30 cellular contexts compared by ENCODE assay signal in the genomic region with DNA sequence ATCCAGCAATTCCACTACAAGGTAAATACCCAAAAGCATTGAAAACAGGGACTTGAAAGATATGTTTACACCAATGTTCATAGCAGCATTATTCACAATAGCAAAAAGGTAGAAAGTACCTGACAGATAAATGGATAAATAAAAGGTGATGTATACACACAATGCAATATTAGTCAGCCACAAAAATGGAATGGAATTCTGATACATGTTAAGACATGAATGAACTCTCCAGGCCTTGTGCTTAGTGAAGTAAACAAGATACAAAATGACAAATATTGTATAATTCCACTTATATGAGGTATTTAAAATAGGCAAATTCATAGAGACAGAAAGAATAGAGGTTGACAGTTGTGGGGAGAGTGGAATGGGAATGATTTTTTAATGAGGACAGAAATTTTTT.
"Had no signal": no experiment of that assay in that cellular context is flagged by ENCODE, and none has a peak within 500 bp of the region (broad histone marks: within the 10 kb centered on the region; RNA-seq: fewer than 3 reads in every experiment).

No MANE protein-coding gene starts in this region.

- H3K4me3 Mint-ChIP-seq: immature natural killer cell; naive thymus-derived CD4-positive, alpha-beta T cell; natural killer cell treated with Interleukin-12 subunit alpha and Interleukin-12 subunit beta and Interleukin-15 and Interleukin-18, amount 100 ng/mL, for 72 hours; stimulated activated naive CD8-positive, alpha-beta T cell treated with anti-CD3 and anti-CD28 coated beads, Interleukin-15, Interleukin-2, amounts not matched to agents 100 ng/mL and 50 ng/mL, for 24 hours had no signal

- H3K9me3 ChIP-seq: lower lobe of right lung, mucosa of descending colon, ovary, suprapubic skin, thoracic aorta, tibial artery, upper lobe of right lung had no signal

- DNase-seq: hypothalamus; immature natural killer cell; islet precursor cell; kidney glomerular epithelial cell; left cardiac atrium; left ventricle myocardium superior; lower lobe of right lung; mesendoderm; midbrain; mucosa of descending colon; naive thymus-derived CD4-positive, alpha-beta T cell; ovary; right cardiac atrium; stimulated activated CD4-positive, alpha-beta T cell treated with anti-CD3 and anti-CD28 coated beads, Interleukin-12 subunit alpha, Interleukin-12 subunit beta, amount 100 ng/mL, for 4 hours; stimulated activated CD4-positive, alpha-beta T cell treated with anti-CD3 and anti-CD28 coated beads, Interleukin-15, amount 100 ng/mL, for 24 hours; stimulated activated CD4-positive, alpha-beta T cell treated with anti-CD3 and anti-CD28 coated beads, Interleukin-2, amount 100 ng/mL, for 24 hours; stimulated activated CD4-positive, alpha-beta T cell treated with anti-CD3 and anti-CD28 coated beads, Interleukin-4, amount 100 ng/mL, for 1 hour; stimulated activated naive CD4-positive, alpha-beta T cell; tibial artery; trophoblast cell; upper lobe of right lung had no signal

- H3K27me3 ChIP-seq: ovary, suprapubic skin, tibial artery, upper lobe of right lung had no signal

- H3K4me1 Mint-ChIP-seq: immature natural killer cell; naive thymus-derived CD4-positive, alpha-beta T cell had no signal

- FAIRE-seq: urothelium cell line had no signal

- H3K4me3 ChIP-seq: lower lobe of right lung, mucosa of descending colon, ovary, skin epidermis, suprapubic skin, thoracic aorta, tibial artery, upper lobe of right lung had no signal

- H3K27ac Mint-ChIP-seq: immature natural killer cell; naive thymus-derived CD4-positive, alpha-beta T cell; natural killer cell treated with Interleukin-12 subunit alpha and Interleukin-12 subunit beta and Interleukin-15 and Interleukin-18, amount 100 ng/mL, for 72 hours; progenitor cell of endocrine pancreas; stimulated activated naive CD8-positive, alpha-beta T cell treated with anti-CD3 and anti-CD28 coated beads, Interleukin-15, Interleukin-2, amounts not matched to agents 100 ng/mL and 50 ng/mL, for 24 hours had no signal

- H3K36me3 ChIP-seq: lower lobe of right lung, ovary, suprapubic skin, thoracic aorta, tibial artery, upper lobe of right lung had no signal

- H3K27me3 Mint-ChIP-seq: natural killer cell treated with Interleukin-12 subunit alpha and Interleukin-12 subunit beta and Interleukin-15 and Interleukin-18, amount 100 ng/mL, for 72 hours; progenitor cell of endocrine pancreas had no signal

- H3K27ac ChIP-seq: lower lobe of right lung, ovary, skin epidermis, suprapubic skin, thoracic aorta, tibial artery, upper lobe of right lung had no signal

- ATAC-seq: left cardiac atrium; left lobe of liver; left ventricle myocardium superior; lower lobe of right lung; mucosa of descending colon; naive thymus-derived CD4-positive, alpha-beta T cell; natural killer cell treated with Interleukin-12 subunit alpha and Interleukin-12 subunit beta and Interleukin-15 and Interleukin-18, amount 100 ng/mL, for 72 hours; right cardiac atrium; sciatic nerve; upper lobe of right lung had no signal

- H3K36me3 Mint-ChIP-seq: immature natural killer cell; naive thymus-derived CD4-positive, alpha-beta T cell; natural killer cell treated with Interleukin-12 subunit alpha and Interleukin-12 subunit beta and Interleukin-15 and Interleukin-18, amount 100 ng/mL, for 72 hours had no signal

- H3K4me1 ChIP-seq: lower lobe of right lung, suprapubic skin, tibial artery, upper lobe of right lung had no signal
